ENCODE assay signal across 8 cellular contexts in the genomic region with DNA sequence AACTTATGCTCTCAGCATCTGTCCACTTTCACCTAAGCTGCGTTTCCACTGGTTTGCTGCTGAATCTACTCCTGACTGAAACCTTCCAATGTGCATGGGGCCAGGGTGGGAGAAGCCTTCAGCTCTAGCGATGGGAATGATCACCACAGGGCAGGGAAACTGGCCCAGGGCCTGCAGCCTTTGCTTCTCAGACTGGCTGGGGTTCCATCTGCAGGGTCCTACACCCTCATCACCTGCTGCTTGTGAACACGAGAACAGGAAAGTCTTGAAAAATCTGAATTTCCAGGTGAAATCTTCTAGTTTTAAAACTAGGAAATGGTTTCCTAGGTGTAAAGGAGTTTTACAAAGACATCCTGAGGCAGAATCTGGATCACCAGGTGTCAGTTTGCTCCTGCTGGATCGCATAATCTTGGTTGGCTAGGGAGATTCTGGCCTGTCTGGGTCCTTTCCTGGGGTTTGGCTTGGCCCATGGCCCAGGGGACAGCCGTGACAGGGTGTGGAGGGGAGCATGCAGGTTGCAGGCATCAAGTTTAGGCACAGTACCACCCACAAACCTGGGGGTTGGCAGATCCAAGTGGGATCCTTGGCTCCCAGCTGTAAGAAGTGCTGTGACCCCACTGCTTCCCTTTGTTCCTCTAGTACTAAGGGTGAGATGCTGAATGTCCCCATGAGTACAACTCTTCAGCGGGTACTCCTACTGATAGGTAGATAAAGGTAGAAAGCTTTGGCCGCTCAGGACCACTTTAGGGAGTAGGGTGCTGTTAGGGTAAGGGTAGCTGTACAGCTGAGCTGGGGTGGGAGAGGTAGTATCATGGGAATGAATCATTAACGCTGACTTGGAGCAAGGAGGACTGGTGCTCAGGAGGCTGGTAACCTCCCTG. TPM values are rescaled to one million over a fixed set of nuclear protein-coding genes. Genes with fewer than 3 reads are reported as not detected.
DNase-seq lines count a peak whose midpoint lies in the region; FAIRE-seq and TF ChIP-seq lines count a peak whose summit lies in the region.

No MANE protein-coding gene starts in this region.

- H3K9me3 Mint-ChIP-seq in T-helper 1 cell treated with Interleukin-12 subunit alpha and Interleukin-12 subunit beta and Interleukin-4 antibody, amounts not matched to agents 30 μg/mL and 1 μg/mL, for 36 hours, result no peaks in the 10 kb centered on the region
- no peaks in the 10 kb centered on the region for H3K9me3 Mint-ChIP-seq in activated naive CD8-positive, alpha-beta T cell treated with anti-CD3 and anti-CD28 coated beads for 36 hours

- H3K27ac Mint-ChIP-seq in T-helper 1 cell treated with Interleukin-12 subunit alpha and Interleukin-12 subunit beta and Interleukin-4 antibody, amounts not matched to agents 30 μg/mL and 1 μg/mL, for 36 hours, result peak overlapping the region; percentile 94
- H3K27ac Mint-ChIP-seq in activated naive CD8-positive, alpha-beta T cell treated with anti-CD3 and anti-CD28 coated beads for 36 hours, result peak overlapping the region; percentile 100

- H3K9ac ChIP-seq in keratinocyte (ENCODE audit: control insufficient read depth, extremely low read depth, insufficient read depth, low read length) (peak overlapping the region; percentile 98), subcutaneous abdominal adipose tissue (ENCODE audit: low read length in 5 of 5) (no peak overlapping the region)

- peak overlapping the region; percentile 96 for H3K27ac ChIP-seq in keratinocyte (ENCODE audit: control insufficient read depth, insufficient read depth, low read length)
- H3K27ac ChIP-seq in subcutaneous abdominal adipose tissue (ENCODE audit: low read depth, low read length), result peak overlapping the region; percentile 82

- dilution Hi-C loops in keratinocyte (cut with MboI; ENCODE audit: extremely low pct_ligation_motif_present, low sequenced_read_pairs), result no loop called here

- peak overlapping the region; percentile 98 for H3K4me2 ChIP-seq in keratinocyte (ENCODE audit: control insufficient read depth, extremely low read depth, insufficient read depth, low read depth, low read length)

- peak overlapping the region; percentile 97 for H3K4me3 Mint-ChIP-seq in T-helper 1 cell treated with Interleukin-12 subunit alpha and Interleukin-12 subunit beta and Interleukin-4 antibody, amounts not matched to agents 30 μg/mL and 1 μg/mL, for 36 hours
- H3K4me3 Mint-ChIP-seq in activated naive CD8-positive, alpha-beta T cell treated with anti-CD3 and anti-CD28 coated beads for 36 hours, result peak overlapping the region; percentile 99

- H2AFZ ChIP-seq in keratinocyte (ENCODE audit: control insufficient read depth, low read length), result no peak overlapping the region

- FAIRE-seq in keratinocyte (lab: Jason Lieb, UNC), result no peak

- no peaks in the 10 kb centered on the region for H4K20me1 ChIP-seq in keratinocyte (ENCODE audit: control insufficient read depth, extremely low read depth, insufficient read depth, low read length)

- peaks cover 4% of the 10 kb centered on the region for H3K27me3 ChIP-seq in keratinocyte (ENCODE audit: control insufficient read depth, extremely low read depth, insufficient read depth, low read length)
- H3K27me3 ChIP-seq in subcutaneous abdominal adipose tissue (ENCODE audit: control insufficient read depth in 5 of 5, insufficient read depth in 4 of 5, low read length in 5 of 5), result peaks cover 0 to 13% (median 6%) of the 10 kb centered on the region in 5 donors

- H3K27me3 Mint-ChIP-seq in T-helper 1 cell treated with Interleukin-12 subunit alpha and Interleukin-12 subunit beta and Interleukin-4 antibody, amounts not matched to agents 30 μg/mL and 1 μg/mL, for 36 hours (ENCODE audit: low read depth), result no peaks in the 10 kb centered on the region
- no peaks in the 10 kb centered on the region for H3K27me3 Mint-ChIP-seq in activated naive CD8-positive, alpha-beta T cell treated with anti-CD3 and anti-CD28 coated beads for 36 hours

- H3K4me1 ChIP-seq in keratinocyte (ENCODE audit: control insufficient read depth, extremely low read depth, insufficient read depth, low read length), result peaks cover 38% of the 10 kb centered on the region
- peaks cover 9 to 66% (median 58%) of the 10 kb centered on the region in 5 donors for H3K4me1 ChIP-seq in subcutaneous abdominal adipose tissue (ENCODE audit: control insufficient read depth in 5 of 5, insufficient read depth in 5 of 5, low read length in 5 of 5)

- H3K36me3 Mint-ChIP-seq in T-helper 1 cell treated with Interleukin-12 subunit alpha and Interleukin-12 subunit beta and Interleukin-4 antibody, amounts not matched to agents 30 μg/mL and 1 μg/mL, for 36 hours (ENCODE audit: low read depth), result peaks cover 31% of the 10 kb centered on the region
- peaks cover 53% of the 10 kb centered on the region for H3K36me3 Mint-ChIP-seq in activated naive CD8-positive, alpha-beta T cell treated with anti-CD3 and anti-CD28 coated beads for 36 hours

- H3K79me2 ChIP-seq in keratinocyte (ENCODE audit: control insufficient read depth, insufficient read depth, low read length), result peaks cover 27% of the 10 kb centered on the region

- peaks cover 63% of the 10 kb centered on the region for H3K4me1 Mint-ChIP-seq in T-helper 1 cell treated with Interleukin-12 subunit alpha and Interleukin-12 subunit beta and Interleukin-4 antibody, amounts not matched to agents 30 μg/mL and 1 μg/mL, for 36 hours (ENCODE audit: low read depth)
- H3K4me1 Mint-ChIP-seq in activated naive CD8-positive, alpha-beta T cell treated with anti-CD3 and anti-CD28 coated beads for 36 hours, result peaks cover 48% of the 10 kb centered on the region

- no peaks in the 10 kb centered on the region for H3K9me1 ChIP-seq in keratinocyte (ENCODE audit: control insufficient read depth, extremely low read depth, insufficient read depth, low read length)

- DNase-seq in T-helper 1 cell (no peak), keratinocyte (ENCODE audit: low read depth, low spot score) (no peak), NCI-H2029 (lab: John Stamatoyannopoulos, UW) (no peak), GM03348 (ENCODE audit: low spot score) (no peak), A172 (ENCODE audit: low spot score) (no peak)
- DNase-seq in activated naive CD8-positive, alpha-beta T cell treated with anti-CD3 and anti-CD28 coated beads for 36 hours, result no peak

- H3K9me3 ChIP-seq in keratinocyte (ENCODE audit: control insufficient read depth, low read depth, low read length) (no peaks in the 10 kb centered on the region), subcutaneous abdominal adipose tissue (ENCODE audit: control insufficient read depth in 5 of 5, low read length in 5 of 5) (no peaks in the 10 kb centered on the region)

- TF ChIP-seq CTCF in keratinocyte (optimal IDR thresholded peaks at IDR 0.05 in 1 of 3, IDR thresholded peaks at IDR 0.05 in 1 of 3, conservative IDR thresholded peaks at IDR 0.05 in 1 of 3; ENCODE audit: extremely low read depth in 1 of 3, insufficient read depth in 2 of 3, low read length in 3 of 3), result no peak

- H3K4me3 ChIP-seq in keratinocyte (ENCODE audit: control insufficient read depth in 2 of 3, extremely low read depth in 1 of 3, insufficient read depth in 2 of 3, low read depth in 1 of 3, low read length in 3 of 3) (peak overlapping the region; percentile 75 to 95 (median 92)), subcutaneous abdominal adipose tissue (ENCODE audit: low read depth in 1 of 5, low read length in 5 of 5) (peak overlapping the region; percentile 69 to 73 (median 73))

- H3K36me3 ChIP-seq in keratinocyte (ENCODE audit: control insufficient read depth in 2 of 2, extremely low read depth in 1 of 2, insufficient read depth in 2 of 2, low read length in 2 of 2) (peaks cover 12 to 17% of the 10 kb centered on the region in 2 experiments), subcutaneous abdominal adipose tissue (ENCODE audit: control insufficient read depth in 5 of 5, insufficient read depth in 5 of 5, low read length in 5 of 5) (peaks cover 0 to 11% (median 9%) of the 10 kb centered on the region in 5 donors)

RNA-seq across cellular contexts. Expression of a gene that starts 1.8 kb away (rescaled TPM):
- 100 to 1,000 TPM; 154 to 162 TPM for total RNA-seq in activated naive CD8-positive, alpha-beta T cell treated with anti-CD3 and anti-CD28 coated beads for 36 hours
- 55.9 to 104 TPM (median 82.6 TPM) in 3 replicates for polyA plus RNA-seq in keratinocyte
- 41.2 TPM for polyA plus RNA-seq in keratinocyte (2011; ENCODE audit: low read depth)
- 62.9 and 69.2 TPM in 2 replicates for polyA plus RNA-seq in keratinocyte (2011; cell fraction: cytosol; rRNA removed)
- 50.4 and 56.5 TPM in 2 replicates for polyA plus RNA-seq in keratinocyte (2011; cell fraction: nucleus; rRNA removed)
- polyA plus RNA-seq in keratinocyte (2012; ENCODE audit: low replicate concordance), result 60.7 and 88.1 TPM in 2 replicates
- 50.9 to 113 TPM (median 64.6 TPM) in 3 replicates for polyA minus RNA-seq in keratinocyte
- polyA minus RNA-seq in keratinocyte (2011; cell fraction: cytosol; rRNA and poly(A)+ RNA removed), result 68.3 TPM
- 13.5 and 18.7 TPM in 2 replicates for polyA minus RNA-seq in keratinocyte (2011; cell fraction: nucleus; rRNA and poly(A)+ RNA removed)
- 141 and 145 TPM in 2 replicates for total RNA-seq in A172 (2014; rRNA removed; shearing (Covaris generic))

RNA-seq across cellular contexts. Expression of a gene that starts 5.3 kb away (rescaled TPM):
- total RNA-seq in activated naive CD8-positive, alpha-beta T cell treated with anti-CD3 and anti-CD28 coated beads for 36 hours, result 10 to 100 TPM; 76.9 to 79.2 TPM
- 105 to 167 TPM (median 115 TPM) in 3 replicates for polyA plus RNA-seq in keratinocyte
- polyA plus RNA-seq in keratinocyte (2011; ENCODE audit: low read depth), result 197 TPM
- 142 and 203 TPM in 2 replicates for polyA plus RNA-seq in keratinocyte (2011; cell fraction: cytosol; rRNA removed)
- polyA plus RNA-seq in keratinocyte (2011; cell fraction: nucleus; rRNA removed), result 87.9 and 91.0 TPM in 2 replicates
- polyA plus RNA-seq in keratinocyte (2012; ENCODE audit: low replicate concordance), result 150 and 159 TPM in 2 replicates
- 73.6 to 125 TPM (median 114 TPM) in 3 replicates for polyA minus RNA-seq in keratinocyte
- polyA minus RNA-seq in keratinocyte (2011; cell fraction: cytosol; rRNA and poly(A)+ RNA removed), result 121 TPM
- polyA minus RNA-seq in keratinocyte (2011; cell fraction: nucleus; rRNA and poly(A)+ RNA removed), result 22.2 and 26.5 TPM in 2 replicates
- total RNA-seq in A172 (2014; rRNA removed; shearing (Covaris generic)), result 32.1 and 48.2 TPM in 2 replicates

RNA-seq across cellular contexts. Expression of a gene that starts 12.9 kb away (rescaled TPM):
- total RNA-seq in activated naive CD8-positive, alpha-beta T cell treated with anti-CD3 and anti-CD28 coated beads for 36 hours, result 10 to 100 TPM in 1 of 2 experiments, 1 to 10 TPM in 1; 10.0 to 10.2 TPM
- polyA plus RNA-seq in keratinocyte, result 5.0 to 14.5 TPM (median 7.4 TPM) in 3 replicates
- 1.5 TPM for polyA plus RNA-seq in keratinocyte (2011; ENCODE audit: low read depth)
- polyA plus RNA-seq in keratinocyte (2011; cell fraction: cytosol; rRNA removed), result 2.1 and 4.2 TPM in 2 replicates
- 59.0 and 71.2 TPM in 2 replicates for polyA plus RNA-seq in keratinocyte (2011; cell fraction: nucleus; rRNA removed)
- polyA plus RNA-seq in keratinocyte (2012; ENCODE audit: low replicate concordance), result 5.5 and 12.6 TPM in 2 replicates
- polyA minus RNA-seq in keratinocyte, result 9.5 to 12.9 TPM (median 11.0 TPM) in 3 replicates
- 9.2 TPM for polyA minus RNA-seq in keratinocyte (2011; cell fraction: cytosol; rRNA and poly(A)+ RNA removed)
- 16.9 and 18.7 TPM in 2 replicates for polyA minus RNA-seq in keratinocyte (2011; cell fraction: nucleus; rRNA and poly(A)+ RNA removed)
- 17.4 and 17.8 TPM in 2 replicates for total RNA-seq in A172 (2014; rRNA removed; shearing (Covaris generic))

RNA-seq across cellular contexts. Expression of a gene that starts 16.4 kb away (rescaled TPM):
- total RNA-seq in activated naive CD8-positive, alpha-beta T cell treated with anti-CD3 and anti-CD28 coated beads for 36 hours, result 100 to 1,000 TPM; 671 to 701 TPM
- polyA plus RNA-seq in keratinocyte, result 290 to 316 TPM (median 298 TPM) in 3 replicates
- polyA plus RNA-seq in keratinocyte (2011; ENCODE audit: low read depth), result 166 TPM
- 199 and 380 TPM in 2 replicates for polyA plus RNA-seq in keratinocyte (2011; cell fraction: cytosol; rRNA removed)
- polyA plus RNA-seq in keratinocyte (2011; cell fraction: nucleus; rRNA removed), result 344 and 506 TPM in 2 replicates
- polyA plus RNA-seq in keratinocyte (2012; ENCODE audit: low replicate concordance), result 355 and 492 TPM in 2 replicates
- polyA minus RNA-seq in keratinocyte, result 1,017 to 2,182 TPM (median 1,062 TPM) in 3 replicates
- polyA minus RNA-seq in keratinocyte (2011; cell fraction: cytosol; rRNA and poly(A)+ RNA removed), result 738 TPM
- 573 and 589 TPM in 2 replicates for polyA minus RNA-seq in keratinocyte (2011; cell fraction: nucleus; rRNA and poly(A)+ RNA removed)
- 545 and 619 TPM in 2 replicates for total RNA-seq in A172 (2014; rRNA removed; shearing (Covaris generic))

RNA-seq across cellular contexts. Expression of a gene that starts 40.6 kb away (rescaled TPM):
- 10 to 100 TPM; 11.1 to 11.8 TPM for total RNA-seq in activated naive CD8-positive, alpha-beta T cell treated with anti-CD3 and anti-CD28 coated beads for 36 hours
- polyA plus RNA-seq in keratinocyte, result 3.1 to 8.2 TPM (median 4.6 TPM) in 3 replicates
- 2.3 TPM for polyA plus RNA-seq in keratinocyte (2011; ENCODE audit: low read depth)
- polyA plus RNA-seq in keratinocyte (2011; cell fraction: cytosol; rRNA removed), result 2.9 and 8.6 TPM in 2 replicates
- polyA plus RNA-seq in keratinocyte (2011; cell fraction: nucleus; rRNA removed), result 8.5 and 12.5 TPM in 2 replicates
- 7.5 and 14.9 TPM in 2 replicates for polyA plus RNA-seq in keratinocyte (2012; ENCODE audit: low replicate concordance)
- polyA minus RNA-seq in keratinocyte, result 2.6 to 12.6 TPM (median 3.4 TPM) in 3 replicates
- polyA minus RNA-seq in keratinocyte (2011; cell fraction: cytosol; rRNA and poly(A)+ RNA removed), result 15.7 TPM
- 9.2 and 10.1 TPM in 2 replicates for polyA minus RNA-seq in keratinocyte (2011; cell fraction: nucleus; rRNA and poly(A)+ RNA removed)
- total RNA-seq in A172 (2014; rRNA removed; shearing (Covaris generic)), result 9.0 and 11.9 TPM in 2 replicates
